Comparison of ENCODE assay signal across 3 cellular contexts in the genomic region with DNA sequence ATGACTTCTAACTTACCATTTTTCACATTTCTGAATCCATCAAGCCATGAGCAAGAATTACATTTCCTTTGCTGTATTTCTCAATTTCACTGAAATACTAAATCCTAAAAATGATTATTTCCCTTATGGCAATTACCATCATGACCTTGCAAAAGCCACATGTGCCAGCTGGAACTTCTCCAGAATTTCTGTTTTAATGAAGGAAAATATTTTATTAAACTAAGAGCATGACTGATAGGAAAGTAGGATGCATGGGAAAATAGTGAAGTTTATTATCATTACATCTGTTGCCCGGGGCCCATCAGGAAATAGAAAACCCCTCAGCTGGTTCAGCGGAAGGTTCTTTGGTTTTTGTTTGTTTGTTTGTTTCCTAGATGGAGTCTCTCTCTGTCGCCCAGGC.
"Had no signal": no experiment of that assay in that cellular context is flagged by ENCODE, and none has a peak within 500 bp of the region (broad histone marks: within the 10 kb centered on the region; RNA-seq: fewer than 3 reads in every experiment).

No MANE protein-coding gene starts in this region.

- DNase-seq: IMR-90 had no signal

- H3K27ac ChIP-seq: HL-60 had no signal

- H3K4me3 ChIP-seq: K562 had no signal
